Comparison of ENCODE assay signal across 25 cellular contexts in the genomic region with DNA sequence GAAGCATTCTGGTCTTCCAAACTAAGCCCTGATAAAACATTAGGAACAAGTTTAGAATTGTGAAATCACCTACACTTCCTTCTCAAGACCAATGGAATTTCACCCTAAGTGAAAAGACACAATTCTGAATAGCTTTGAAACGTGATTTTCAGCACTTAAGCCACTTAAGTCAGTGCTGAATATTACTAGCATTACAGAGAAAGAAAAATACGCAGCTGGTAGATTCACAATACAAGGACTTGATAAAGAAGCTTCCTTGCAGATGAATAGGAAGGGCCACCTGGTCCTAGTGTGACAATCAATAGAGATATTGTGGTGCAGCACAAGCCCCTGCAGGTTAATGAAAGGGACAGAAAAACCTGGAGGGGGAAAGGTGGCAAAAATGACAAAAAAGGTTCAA.
"Had no signal": no experiment of that assay in that cellular context is flagged by ENCODE, and none has a peak within 500 bp of the region (broad histone marks: within the 10 kb centered on the region; RNA-seq: fewer than 3 reads in every experiment).

No MANE protein-coding gene starts in this region.

- H3K36me3 ChIP-seq: breast epithelium, left ventricle myocardium inferior, sigmoid colon, thoracic aorta, uterus had no signal

- H3K4me3 ChIP-seq: breast epithelium, left ventricle myocardium inferior, psoas muscle, sigmoid colon, thoracic aorta, uterus had no signal

- H3K9ac ChIP-seq: parathyroid adenoma had no signal

- H3K9me3 ChIP-seq: breast epithelium, left ventricle myocardium inferior, psoas muscle, sigmoid colon, thoracic aorta, uterus had no signal

- H3K4me1 ChIP-seq: breast epithelium, left ventricle myocardium inferior, parathyroid adenoma, psoas muscle, sigmoid colon, uterus had no signal

- ATAC-seq: activated CD4-positive, alpha-beta T cell treated with anti-CD3 and anti-CD28 coated beads for 36 hours; activated naive CD4-positive, alpha-beta T cell treated with anti-CD3 and anti-CD28 coated beads, Interleukin-2, amount 50 U/mL, for 72 hours; activated T-cell treated with anti-CD3 and anti-CD28 coated beads, Interleukin-2, amount 50 U/mL, for 72 hours; esophagus mucosa; psoas muscle; stimulated activated effector memory CD8-positive, alpha-beta T cell treated with anti-CD3 and anti-CD28 coated beads, Interleukin-12 subunit alpha, Interleukin-12 subunit beta, amount 100 ng/mL, for 72 hours had no signal

- H3K27me3 ChIP-seq: breast epithelium, sigmoid colon, uterus had no signal

- H2AFZ ChIP-seq: parathyroid adenoma had no signal

- H3K27ac ChIP-seq: breast epithelium, left ventricle myocardium inferior, parathyroid adenoma, psoas muscle, sigmoid colon, thoracic aorta, uterus had no signal

- FAIRE-seq: small intestine had no signal

- DNase-seq: activated CD4-positive, alpha-beta T cell treated with anti-CD3 and anti-CD28 coated beads for 36 hours; activated CD4-positive, CD25-positive, alpha-beta regulatory T cell; activated naive CD4-positive, alpha-beta T cell; activated T-cell treated with anti-CD3 and anti-CD28 coated beads for 4 hours; activated T-cell treated with anti-CD3 and anti-CD28 coated beads, Interleukin-2, amount 50 U/mL, for 72 hours; endodermal cell; foreskin fibroblast; head of caudate nucleus; hippocampal formation; kidney glomerular epithelial cell; left ventricle myocardium inferior; naive B cell; nephron progenitor cell; nucleus accumbens; psoas muscle; sigmoid colon; small intestine; stimulated activated CD4-positive, alpha-beta T cell treated with anti-CD3 and anti-CD28 coated beads, Interleukin-4, amount 100 ng/mL, for 24 hours; uterus had no signal
